10 cellular contexts compared by ENCODE assay signal in genomic region chr13:110683203-110683883, GRCh38. TPM values are rescaled to one million over a fixed set of nuclear protein-coding genes. Genes with fewer than 3 reads are reported as not detected.
A peak's percentile ranks its signal among the peaks of the same experiment; 100 is the strongest.
DNase-seq lines count a peak whose midpoint lies in the region; ATAC-seq, FAIRE-seq and TF ChIP-seq lines count a peak whose summit lies in the region.
"Had no signal": no experiment of that assay in that cellular context is flagged by ENCODE, and none has a peak within 500 bp of the region (broad histone marks: within the 10 kb centered on the region; RNA-seq: fewer than 3 reads in every experiment).

No MANE protein-coding gene starts in this region.

- peaks cover 4 to 19% (median 11%) of the 10 kb centered on the region in 4 donors for H3K4me1 ChIP-seq in liver (ENCODE audit: control insufficient read depth in 4 of 4, insufficient read depth in 4 of 4, low read length in 3 of 4)

- TF ChIP-seq CTCF in AG10803 (conservative IDR thresholded peaks at IDR 0.05; ENCODE audit: low read length) (peak; percentile 60), liver (IDR thresholded peaks at IDR 0.05; ENCODE audit: low read depth, low read length, missing input control) (peak; percentile 38)

- H3K9ac ChIP-seq in liver (ENCODE audit: low read depth in 1 of 2, low read length in 2 of 2) = no peak overlapping the region

- peak overlapping the region in 1 of 2 donors; percentile 46 for H3K27ac ChIP-seq in liver (ENCODE audit: low read depth in 1 of 2, low read length in 2 of 2)

- WGBS in liver = 74% methylated on average over 5 of the region's 5 CpGs

- H3K4me1 Mint-ChIP-seq in activated naive CD8-positive, alpha-beta T cell treated with anti-CD3 and anti-CD28 coated beads, Interleukin-2, amount 10 ng/mL, durations not matched to agents 7 days and 5 days = peaks cover 5% of the 10 kb centered on the region

- no peaks in the 10 kb centered on the region for H3K27me3 ChIP-seq in liver (ENCODE audit: control insufficient read depth in 4 of 4, insufficient read depth in 4 of 4, low read length in 3 of 4)

- H3K4me3 ChIP-seq in AG10803 (ENCODE audit: low read length) = no peak overlapping the region
- H3K4me3 ChIP-seq in liver (ENCODE audit: low read depth in 1 of 3, low read length in 3 of 3) = no peak overlapping the region

- no peaks in the 10 kb centered on the region for H3K27me3 Mint-ChIP-seq in activated naive CD8-positive, alpha-beta T cell treated with anti-CD3 and anti-CD28 coated beads, Interleukin-2, amount 10 ng/mL, durations not matched to agents 7 days and 5 days

- H3K27ac Mint-ChIP-seq in activated naive CD8-positive, alpha-beta T cell treated with anti-CD3 and anti-CD28 coated beads, Interleukin-2, amount 10 ng/mL, durations not matched to agents 7 days and 5 days = no peak overlapping the region

- ATAC-seq in activated naive CD8-positive, alpha-beta T cell treated with anti-CD3 and anti-CD28 coated beads, Interleukin-2, amount 10 ng/mL, durations not matched to agents 7 days and 5 days (ENCODE audit: low read depth) = peak; percentile 50

- POLR2A ChIA-PET in activated naive CD8-positive, alpha-beta T cell treated with anti-CD3 and anti-CD28 coated beads, Interleukin-2, amount 10 ng/mL, durations not matched to agents 7 days and 5 days (lab: Charles Lee) = interaction anchor here (2.3 kb wide), 1 partner anchor 32 kb away, joined by 9 read pairs; no protein-coding TSS in a partner anchor

- DNase-seq in AG10803 (ENCODE audit: low read depth) (peak; percentile 32), H54 (ENCODE audit: insufficient read length, low spot score) (no peak), NOMO-1 treated with DMSO at 0.1 percent for 48 hours (lab: John Stamatoyannopoulos, UW; ENCODE audit: unreplicated experiment) (no peak), anterior cingulate cortex (lab: John Stamatoyannopoulos, UW) (no peak), ecto neural progenitor cell (ENCODE audit: low spot score) (no peak)
- no peak for DNase-seq in activated naive CD8-positive, alpha-beta T cell treated with anti-CD3 and anti-CD28 coated beads, Interleukin-2, amount 10 ng/mL, durations not matched to agents 7 days and 5 days
- no peak for DNase-seq in effector CD8-positive, alpha-beta T cell (lab: John Stamatoyannopoulos, UW)

- peaks cover 25% of the 10 kb centered on the region for H3K36me3 Mint-ChIP-seq in activated naive CD8-positive, alpha-beta T cell treated with anti-CD3 and anti-CD28 coated beads, Interleukin-2, amount 10 ng/mL, durations not matched to agents 7 days and 5 days

- TF ChIP-seq POLR2A in H54 (IDR thresholded peaks at IDR 0.05; ENCODE audit: low read depth, low read length) = no peak

- H3K9me3 ChIP-seq in liver (ENCODE audit: control insufficient read depth in 4 of 4, low read length in 3 of 4) = no peaks in the 10 kb centered on the region

- peak; percentile 73 for FAIRE-seq in H54 (lab: Jason Lieb, UNC)
- FAIRE-seq: endometrium, GM18507 had no signal

- TF ChIP-seq RAD21 in liver (IDR thresholded peaks at IDR 0.05) = peak; percentile 68 to 70

- H3K4me3 Mint-ChIP-seq in activated naive CD8-positive, alpha-beta T cell treated with anti-CD3 and anti-CD28 coated beads, Interleukin-2, amount 10 ng/mL, durations not matched to agents 7 days and 5 days = no peak overlapping the region

- no peaks in the 10 kb centered on the region for H3K9me3 Mint-ChIP-seq in activated naive CD8-positive, alpha-beta T cell treated with anti-CD3 and anti-CD28 coated beads, Interleukin-2, amount 10 ng/mL, durations not matched to agents 7 days and 5 days

- H3K36me3 ChIP-seq in liver (ENCODE audit: control insufficient read depth in 4 of 4, insufficient read depth in 3 of 4, low read depth in 1 of 4, low read length in 3 of 4) = peaks cover 9 to 16% (median 12%) of the 10 kb centered on the region in 4 donors

TF ChIP-seq in liver, 16 proteins besides CTCF, POLR2A, EP300 and RAD21:
- TF ChIP-seq SP1 (IDR thresholded peaks at IDR 0.05) (no peak), NR2F2 (IDR thresholded peaks at IDR 0.05) (no peak), HNF4G (IDR thresholded peaks at IDR 0.05) (no peak), FOXA2 (IDR thresholded peaks at IDR 0.05) (no peak)

RNA-seq across cellular contexts. Expression of gene CARS2, which starts 22.6 kb away (rescaled TPM):
- total RNA-seq in activated naive CD8-positive, alpha-beta T cell treated with anti-CD3 and anti-CD28 coated beads, Interleukin-2, amount 10 ng/mL, durations not matched to agents 7 days and 5 days = 10 to 100 TPM; 78.9 to 84.8 TPM
- 10 to 100 TPM; 28.6 to 32.3 TPM for total RNA-seq in liver
- polyA plus RNA-seq in liver = 10 to 100 TPM; 30.5 to 44.0 TPM

RNA-seq across cellular contexts. Expression of gene ING1, which starts 30.2 kb away (rescaled TPM):
- total RNA-seq in activated naive CD8-positive, alpha-beta T cell treated with anti-CD3 and anti-CD28 coated beads, Interleukin-2, amount 10 ng/mL, durations not matched to agents 7 days and 5 days = 10 to 100 TPM; 19.5 to 21.1 TPM
- total RNA-seq in liver = 10 to 100 TPM in 1 of 2 donors, 1 to 10 TPM in 1; 7.5 to 14.1 TPM
- 10 to 100 TPM in 1 of 2 donors, 1 to 10 TPM in 1; 8.0 to 10.1 TPM for polyA plus RNA-seq in liver
